30 cellular contexts compared by ENCODE assay signal in the genomic region with DNA sequence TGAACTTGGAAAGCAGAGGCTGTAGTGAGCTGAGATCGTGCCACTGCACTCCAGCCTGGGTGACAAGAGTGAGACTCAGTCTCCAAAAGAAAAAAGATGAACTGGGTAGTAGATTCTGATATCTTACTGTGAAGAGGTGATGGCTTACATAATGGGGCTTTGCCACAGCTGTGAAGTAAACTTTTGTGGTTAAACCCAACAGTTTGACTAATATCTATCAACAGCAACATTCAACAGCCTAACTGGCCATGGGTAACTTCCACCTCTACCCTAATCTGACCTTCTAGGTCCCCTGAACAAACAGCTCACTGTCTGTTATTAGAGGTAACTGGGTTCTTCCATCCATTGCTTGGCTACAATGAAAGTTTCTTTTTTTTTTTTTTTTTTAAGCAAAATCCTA. TPM values are rescaled to one million over a fixed set of nuclear protein-coding genes. Genes with fewer than 3 reads are reported as not detected.
DNase-seq lines count a peak whose midpoint lies in the region; ATAC-seq and TF ChIP-seq lines count a peak whose summit lies in the region.
"Had no signal": no experiment of that assay in that cellular context is flagged by ENCODE, and none has a peak within 500 bp of the region (broad histone marks: within the 10 kb centered on the region; RNA-seq: fewer than 3 reads in every experiment).

No MANE protein-coding gene starts in this region.

- H3K27ac ChIP-seq in Peyer's patch, result no peak overlapping the region
- H3K27ac ChIP-seq in Karpas-422 (ENCODE audit: low read length), result no peak overlapping the region
- H3K27ac ChIP-seq: WERI-Rb-1 had no signal

- H3K36me3 Mint-ChIP-seq in stimulated activated memory B cell treated with anti-CD40 and anti-IgM and Interleukin-4, amounts not matched to agents 10 μg/mL and 1 μg/mL and 100 μg/mL, for 72 hours, result peaks cover 32% of the 10 kb centered on the region

- no peaks in the 10 kb centered on the region for H3K27me3 Mint-ChIP-seq in stimulated activated memory B cell treated with anti-CD40 and anti-IgM and Interleukin-4, amounts not matched to agents 10 μg/mL and 1 μg/mL and 100 μg/mL, for 72 hours

- H3K4me1 Mint-ChIP-seq in stimulated activated memory B cell treated with anti-CD40 and anti-IgM and Interleukin-4, amounts not matched to agents 10 μg/mL and 1 μg/mL and 100 μg/mL, for 72 hours, result peaks cover 37% of the 10 kb centered on the region

- H3K4me1 ChIP-seq in Peyer's patch (peaks cover 0 to 15% (median 0%) of the 10 kb centered on the region in 4 donors), Karpas-422 (ENCODE audit: low read length) (no peaks in the 10 kb centered on the region)

- H3K27me3 ChIP-seq in Peyer's patch (no peaks in the 10 kb centered on the region), Karpas-422 (ENCODE audit: low read length) (no peaks in the 10 kb centered on the region)

- H3K9ac ChIP-seq in Karpas-422 (ENCODE audit: low read length), result no peak overlapping the region

- no peaks in the 10 kb centered on the region for H3K9me2 ChIP-seq in Karpas-422 (replicated peaks; ENCODE audit: insufficient read depth, low read length)

- H3K4me3 ChIP-seq in NB4 (ENCODE audit: low read depth, low read length), result no peak overlapping the region
- no peak overlapping the region for H3K4me3 ChIP-seq in Peyer's patch
- no peak overlapping the region for H3K4me3 ChIP-seq in Karpas-422 (ENCODE audit: low read length)

- no peaks in the 10 kb centered on the region for H3K9me3 ChIP-seq in Peyer's patch
- peaks cover 7% of the 10 kb centered on the region; the same call in 1 of the 2 replicates for H3K9me3 ChIP-seq in Karpas-422 (ENCODE audit: low read length)

- H3K79me2 ChIP-seq in Karpas-422 (ENCODE audit: low read length), result no peaks in the 10 kb centered on the region

- no peaks in the 10 kb centered on the region for H4K20me1 ChIP-seq in Karpas-422 (ENCODE audit: insufficient read depth, low read depth, low read length)

- TF ChIP-seq POLR2A in NB4 (IDR thresholded peaks at IDR 0.05; ENCODE audit: extremely low read depth, insufficient read length) (no peak), Peyer's patch (IDR thresholded peaks at IDR 0.05) (no peak)

- H3K4me2 ChIP-seq in Karpas-422 (ENCODE audit: low read depth, low read length, poor library complexity, severe bottlenecking), result no peak overlapping the region

- no peak overlapping the region for H3K27ac Mint-ChIP-seq in stimulated activated memory B cell treated with anti-CD40 and anti-IgM and Interleukin-4, amounts not matched to agents 10 μg/mL and 1 μg/mL and 100 μg/mL, for 72 hours
- H3K27ac Mint-ChIP-seq: endodermal cell had no signal

- no peak for TF ChIP-seq CTCF in NB4 (IDR thresholded peaks at IDR 0.05; ENCODE audit: low read depth, low read length)
- no peak for TF ChIP-seq CTCF in Peyer's patch (IDR thresholded peaks at IDR 0.05)

- no peaks in the 10 kb centered on the region for H3K9me3 Mint-ChIP-seq in stimulated activated memory B cell treated with anti-CD40 and anti-IgM and Interleukin-4, amounts not matched to agents 10 μg/mL and 1 μg/mL and 100 μg/mL, for 72 hours
- H3K9me3 Mint-ChIP-seq: endodermal cell, HFFc6 had no signal

- ATAC-seq in GM19452 (IDR thresholded peaks at IDR 0.05; ENCODE audit: unreplicated experiment) (peak; percentile 63), HG03175 (IDR thresholded peaks at IDR 0.05; ENCODE audit: unreplicated experiment) (peak; percentile 43)
- ATAC-seq in stimulated activated memory B cell treated with anti-CD40 and anti-IgM and Interleukin-4, amounts not matched to agents 10 μg/mL and 1 μg/mL and 100 μg/mL, for 72 hours, result peak; percentile 74
- ATAC-seq: esophagus mucosa, left cardiac atrium, Panc1 had no signal

- H3K36me3 ChIP-seq in Peyer's patch (no peaks in the 10 kb centered on the region), Karpas-422 (ENCODE audit: insufficient read depth, low read length) (no peaks in the 10 kb centered on the region)

- DNase-seq in NB4 (ENCODE audit: low read depth) (peak; percentile 32), Peyer's patch (no peak), NCI-H774 (lab: John Stamatoyannopoulos, UW) (no peak), Karpas-422 (no peak)
- DNase-seq: activated CD4-positive, alpha-beta T cell treated with anti-CD3 and anti-CD28 coated beads for 48 hours; activated CD8-positive, alpha-beta memory T cell treated with anti-CD3 and anti-CD28 coated beads for 24 hours; activated gamma-delta T cell; Calu3; central memory CD4-positive, alpha-beta T cell; DND-41; endodermal cell; foreskin melanocyte; GOT3; HFFc6; Kasumi-1; left cardiac atrium; NCI-H1105; NCI-H226; NCI-H82; SHP77 treated with DMSO at 0.1 percent for 48 hours; stimulated activated CD4-positive, alpha-beta T cell treated with anti-CD3 and anti-CD28 coated beads, Interleukin-4, amount 100 ng/mL, for 4 hours; stimulated activated naive CD4-positive, alpha-beta T cell; SW 1271; T-helper 9 cell; WERI-Rb-1 had no signal

- no peak overlapping the region for H3K4me3 Mint-ChIP-seq in stimulated activated memory B cell treated with anti-CD40 and anti-IgM and Interleukin-4, amounts not matched to agents 10 μg/mL and 1 μg/mL and 100 μg/mL, for 72 hours
- H3K4me3 Mint-ChIP-seq: endodermal cell, HFFc6 had no signal

- no peak overlapping the region for H2AFZ ChIP-seq in Karpas-422 (ENCODE audit: low read length)

RNA-seq across cellular contexts. Expression of a gene that starts 52.1 kb away (rescaled TPM):
- 10 to 100 TPM; 18.7 to 54.5 (median 40.2) TPM for total RNA-seq in Peyer's patch
- not detected in 2 replicates for total RNA-seq in Karpas-422 (2014; rRNA removed; shearing (Covaris generic); ENCODE audit: low replicate concordance)

Comparison
In these comparisons a context has a peak if more than half of its experiments do, and no peak if none do; other contexts are left out.
1. RNA of a gene that starts 52.1 kb away (total RNA-seq): 18.7 to 54.5 TPM in Peyer's patch; not detected in Karpas-422; every median in the first group is over 10 times any median in the second.
2. Peak in every context shown above with its lines, with median percentiles within 50 percentile points of each other: ATAC-seq.